In the genomic region with DNA sequence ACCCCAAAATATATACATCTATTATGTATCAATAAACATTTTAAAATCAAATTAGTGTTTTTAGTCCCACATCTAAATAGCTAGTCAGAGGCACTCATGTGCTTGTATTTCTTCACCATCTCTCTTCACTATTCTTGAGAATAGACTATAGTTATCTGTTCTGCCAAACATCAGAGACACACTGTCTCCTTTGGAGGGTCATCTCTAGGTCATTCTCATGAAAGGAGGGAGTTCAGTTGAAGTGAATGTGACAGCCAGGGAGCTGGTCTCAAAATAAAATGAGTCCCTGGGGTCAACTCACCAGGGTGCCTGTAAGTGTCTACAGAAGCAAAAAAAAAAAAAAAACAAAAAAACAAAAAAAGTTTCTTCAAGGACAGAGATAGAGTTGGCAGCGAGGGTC, we compare ENCODE assay signal across 37 cellular contexts.
"Had no signal": no experiment of that assay in that cellular context is flagged by ENCODE, and none has a peak within 500 bp of the region (broad histone marks: within the 10 kb centered on the region; RNA-seq: fewer than 3 reads in every experiment).

No MANE protein-coding gene starts in this region.

- H3K9me3 ChIP-seq: ascending aorta had no signal

- FAIRE-seq: bronchial epithelial cell, colon, TTC549 had no signal

- H3K27ac Mint-ChIP-seq: activated CD4-positive, alpha-beta memory T cell treated with anti-CD3 and anti-CD28 coated beads, Interleukin-2, amount 10 ng/mL, durations not matched to agents 7 days and 5 days; activated CD4-positive, alpha-beta T cell treated with anti-CD3 and anti-CD28 coated beads for 36 hours; activated CD4-positive, alpha-beta T cell treated with anti-CD3 and anti-CD28 coated beads, Interleukin-2, amount 10 ng/mL, durations not matched to agents 7 days and 5 days; activated CD8-positive, alpha-beta memory T cell treated with anti-CD3 and anti-CD28 coated beads, Interleukin-2, amount 10 ng/mL, durations not matched to agents 7 days and 5 days; activated CD8-positive, alpha-beta T cell treated with anti-CD3 and anti-CD28 coated beads, Interleukin-2, amount 10 ng/mL, durations not matched to agents 7 days and 5 days; activated naive CD4-positive, alpha-beta T cell treated with anti-CD3 and anti-CD28 coated beads for 36 hours; activated naive CD8-positive, alpha-beta T cell; activated naive CD8-positive, alpha-beta T cell treated with anti-CD3 and anti-CD28 coated beads, Interleukin-2, amount 10 ng/mL, durations not matched to agents 7 days and 5 days; activated naive CD8-positive, alpha-beta T cell treated with anti-CD3 and anti-CD28 coated beads, Interleukin-2, amount 50 U/mL, for 24 hours; activated T-cell treated with anti-CD3 and anti-CD28 coated beads, Interleukin-2, amount 50 U/mL, for 24 hours; activated T-helper 2 cell treated with anti-CD3 and anti-CD28 coated beads, Interferon-gamma antibody, Interleukin-2, Interleukin-4, amounts not matched to agents 10 μg/mL and 5 μg/mL and 100 μg/mL, durations not matched to agents 14 hours and 24 hours and 36 hours; T-helper 1 cell treated with Interleukin-12 subunit alpha and Interleukin-12 subunit beta and Interleukin-4 antibody, amounts not matched to agents 30 μg/mL and 1 μg/mL, for 36 hours; T-helper 2 cell treated with Interferon-gamma antibody and Interleukin-4, amounts not matched to agents 5 μg/mL and 100 μg/mL, for 36 hours; WTC11 had no signal

- H3K36me3 Mint-ChIP-seq: activated CD8-positive, alpha-beta memory T cell treated with anti-CD3 and anti-CD28 coated beads, Interleukin-2, amount 10 ng/mL, durations not matched to agents 7 days and 5 days; activated naive CD4-positive, alpha-beta T cell treated with anti-CD3 and anti-CD28 coated beads, Interleukin-2, amount 50 U/mL, for 24 hours; activated naive CD8-positive, alpha-beta T cell; activated naive CD8-positive, alpha-beta T cell treated with anti-CD3 and anti-CD28 coated beads, Interleukin-2, amount 10 ng/mL, durations not matched to agents 7 days and 5 days; brain; WTC11 had no signal

- H3K36me3 ChIP-seq: ascending aorta, WERI-Rb-1 had no signal

- H3K4me3 Mint-ChIP-seq: activated CD4-positive, alpha-beta memory T cell treated with anti-CD3 and anti-CD28 coated beads, Interleukin-2, amount 10 ng/mL, durations not matched to agents 7 days and 5 days; activated CD4-positive, alpha-beta T cell treated with anti-CD3 and anti-CD28 coated beads for 36 hours; activated CD4-positive, alpha-beta T cell treated with anti-CD3 and anti-CD28 coated beads, Interleukin-2, amount 10 ng/mL, durations not matched to agents 7 days and 5 days; activated CD8-positive, alpha-beta memory T cell treated with anti-CD3 and anti-CD28 coated beads, Interleukin-2, amount 10 ng/mL, durations not matched to agents 7 days and 5 days; activated CD8-positive, alpha-beta T cell treated with anti-CD3 and anti-CD28 coated beads, Interleukin-2, amount 10 ng/mL, durations not matched to agents 7 days and 5 days; activated naive CD4-positive, alpha-beta T cell treated with anti-CD3 and anti-CD28 coated beads for 36 hours; activated naive CD4-positive, alpha-beta T cell treated with anti-CD3 and anti-CD28 coated beads, Interleukin-2, amount 50 U/mL, for 24 hours; activated naive CD8-positive, alpha-beta T cell; activated naive CD8-positive, alpha-beta T cell treated with anti-CD3 and anti-CD28 coated beads, Interleukin-2, amount 10 ng/mL, durations not matched to agents 7 days and 5 days; activated naive CD8-positive, alpha-beta T cell treated with anti-CD3 and anti-CD28 coated beads, Interleukin-2, amount 50 U/mL, for 24 hours; activated T-cell treated with anti-CD3 and anti-CD28 coated beads, Interleukin-2, amount 50 U/mL, for 24 hours; brain; T-helper 1 cell treated with Interleukin-12 subunit alpha and Interleukin-12 subunit beta and Interleukin-4 antibody, amounts not matched to agents 30 μg/mL and 1 μg/mL, for 36 hours; T-helper 2 cell treated with Interferon-gamma antibody and Interleukin-4, amounts not matched to agents 5 μg/mL and 100 μg/mL, for 36 hours; WTC11 had no signal

- DNase-seq: activated CD4-positive, alpha-beta memory T cell treated with anti-CD3 and anti-CD28 coated beads, Interleukin-2, amount 10 ng/mL, durations not matched to agents 7 days and 5 days; activated CD4-positive, alpha-beta T cell treated with anti-CD3 and anti-CD28 coated beads for 1 hour; activated CD4-positive, alpha-beta T cell treated with anti-CD3 and anti-CD28 coated beads for 36 hours; activated CD4-positive, alpha-beta T cell treated with anti-CD3 and anti-CD28 coated beads for 48 hours; activated CD4-positive, alpha-beta T cell treated with anti-CD3 and anti-CD28 coated beads, Interleukin-2, amount 10 ng/mL, durations not matched to agents 7 days and 5 days; activated CD4-positive, alpha-beta T cell treated with anti-CD3 and anti-CD28 coated beads, Interleukin-2, amount 50 U/mL, for 48 hours; activated CD4-positive, CD25-positive, alpha-beta regulatory T cell; activated CD8-positive, alpha-beta memory T cell treated with anti-CD3 and anti-CD28 coated beads for 24 hours; activated CD8-positive, alpha-beta memory T cell treated with anti-CD3 and anti-CD28 coated beads, Interleukin-2, amount 10 ng/mL, durations not matched to agents 7 days and 5 days; activated CD8-positive, alpha-beta memory T cell treated with anti-CD3 and anti-CD28 coated beads, Interleukin-2, amount 50 U/mL, for 48 hours; activated CD8-positive, alpha-beta T cell treated with anti-CD3 and anti-CD28 coated beads, Interleukin-2, amount 10 ng/mL, durations not matched to agents 7 days and 5 days; activated effector memory CD4-positive, alpha-beta T cell treated with Interleukin-2 at 50 U/mL for 16 hours; activated gamma-delta T cell treated with Interleukin-2 at 50 U/mL for 16 hours; activated naive CD4-positive, alpha-beta T cell; activated naive CD4-positive, alpha-beta T cell treated with anti-CD3 and anti-CD28 coated beads for 36 hours; activated naive CD8-positive, alpha-beta T cell treated with anti-CD3 and anti-CD28 coated beads, Interleukin-2, amount 10 ng/mL, durations not matched to agents 7 days and 5 days; activated naive CD8-positive, alpha-beta T cell treated with anti-CD3 and anti-CD28 coated beads, Interleukin-2, amount 50 U/mL, for 24 hours; activated T-cell treated with anti-CD3 and anti-CD28 coated beads, Interleukin-2, amount 50 U/mL, for 24 hours; activated T-cell treated with anti-CD3 and anti-CD28 coated beads, Interleukin-2, amount 50 U/mL, for 48 hours; amygdala; anterior cingulate cortex; central memory CD4-positive, alpha-beta T cell; T-helper 2 cell; T-helper 9 cell; WERI-Rb-1 had no signal

- H3K4me3 ChIP-seq: ascending aorta had no signal

- H3K27ac ChIP-seq: ascending aorta, WERI-Rb-1 had no signal

- ATAC-seq: activated CD4-positive, alpha-beta T cell treated with anti-CD3 and anti-CD28 coated beads for 36 hours; activated CD4-positive, CD25-positive, alpha-beta regulatory T cell treated with anti-CD3 and anti-CD28 coated beads, Interleukin-2, amount 50 U/mL, for 24 hours; activated CD8-positive, alpha-beta memory T cell treated with anti-CD3 and anti-CD28 coated beads, Interleukin-2, amount 10 ng/mL, durations not matched to agents 7 days and 5 days; activated CD8-positive, alpha-beta T cell treated with anti-CD3 and anti-CD28 coated beads, Interleukin-2, amount 10 ng/mL, durations not matched to agents 7 days and 5 days; activated naive CD8-positive, alpha-beta T cell treated with anti-CD3 and anti-CD28 coated beads, Interleukin-2, amount 50 U/mL, for 24 hours; WTC11 had no signal

- H3K27me3 ChIP-seq: ascending aorta had no signal

- H3K4me1 ChIP-seq: ascending aorta had no signal

- H3K9me3 Mint-ChIP-seq: activated CD4-positive, alpha-beta memory T cell treated with anti-CD3 and anti-CD28 coated beads, Interleukin-2, amount 10 ng/mL, durations not matched to agents 7 days and 5 days; activated CD4-positive, alpha-beta T cell treated with anti-CD3 and anti-CD28 coated beads, Interleukin-2, amount 10 ng/mL, durations not matched to agents 7 days and 5 days; activated naive CD4-positive, alpha-beta T cell treated with anti-CD3 and anti-CD28 coated beads for 36 hours; activated naive CD4-positive, alpha-beta T cell treated with anti-CD3 and anti-CD28 coated beads, Interleukin-2, amount 50 U/mL, for 24 hours; activated naive CD8-positive, alpha-beta T cell treated with anti-CD3 and anti-CD28 coated beads, Interleukin-2, amount 10 ng/mL, durations not matched to agents 7 days and 5 days; activated naive CD8-positive, alpha-beta T cell treated with anti-CD3 and anti-CD28 coated beads, Interleukin-2, amount 50 U/mL, for 24 hours; activated T-cell treated with anti-CD3 and anti-CD28 coated beads, Interleukin-2, amount 50 U/mL, for 24 hours; activated T-helper 2 cell treated with anti-CD3 and anti-CD28 coated beads, Interferon-gamma antibody, Interleukin-2, Interleukin-4, amounts not matched to agents 10 μg/mL and 5 μg/mL and 100 μg/mL, durations not matched to agents 14 hours and 24 hours and 36 hours; brain; T-helper 1 cell treated with Interleukin-12 subunit alpha and Interleukin-12 subunit beta and Interleukin-4 antibody, amounts not matched to agents 30 μg/mL and 1 μg/mL, for 36 hours; T-helper 2 cell treated with Interferon-gamma antibody and Interleukin-4, amounts not matched to agents 5 μg/mL and 100 μg/mL, for 36 hours; WTC11 had no signal

- H3K4me1 Mint-ChIP-seq: activated CD4-positive, alpha-beta memory T cell treated with anti-CD3 and anti-CD28 coated beads, Interleukin-2, amount 10 ng/mL, durations not matched to agents 7 days and 5 days; activated CD4-positive, alpha-beta T cell treated with anti-CD3 and anti-CD28 coated beads for 36 hours; activated CD4-positive, alpha-beta T cell treated with anti-CD3 and anti-CD28 coated beads, Interleukin-2, amount 10 ng/mL, durations not matched to agents 7 days and 5 days; activated CD8-positive, alpha-beta memory T cell treated with anti-CD3 and anti-CD28 coated beads, Interleukin-2, amount 10 ng/mL, durations not matched to agents 7 days and 5 days; activated naive CD4-positive, alpha-beta T cell treated with anti-CD3 and anti-CD28 coated beads, Interleukin-2, amount 50 U/mL, for 24 hours; activated naive CD8-positive, alpha-beta T cell treated with anti-CD3 and anti-CD28 coated beads, Interleukin-2, amount 10 ng/mL, durations not matched to agents 7 days and 5 days; activated naive CD8-positive, alpha-beta T cell treated with anti-CD3 and anti-CD28 coated beads, Interleukin-2, amount 50 U/mL, for 24 hours had no signal
